In the genomic region with DNA sequence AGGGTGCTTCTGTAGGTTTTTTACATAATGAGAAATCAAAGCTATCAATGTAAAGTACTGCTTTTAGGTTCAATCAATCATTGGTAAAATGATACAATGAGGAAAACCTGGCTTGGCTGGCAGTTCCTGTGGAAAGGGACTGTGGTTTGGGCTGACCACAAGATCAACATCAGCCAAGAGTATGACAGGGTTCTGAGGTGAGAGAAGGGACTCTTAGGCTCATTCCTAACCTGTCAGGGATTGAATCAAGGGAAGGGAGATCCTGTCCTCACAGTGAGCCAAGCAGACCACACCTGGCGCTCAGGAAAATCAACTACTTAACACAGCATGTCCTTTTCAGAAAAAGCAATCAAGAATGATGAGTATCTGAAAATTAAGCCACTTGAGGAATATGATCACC, we compare ENCODE assay signal across 13 cellular contexts.
DNase-seq lines count a peak whose midpoint lies in the region; ATAC-seq lines count a peak whose summit lies in the region.
"Had no signal": no experiment of that assay in that cellular context is flagged by ENCODE, and none has a peak within 500 bp of the region (broad histone marks: within the 10 kb centered on the region; RNA-seq: fewer than 3 reads in every experiment).

No MANE protein-coding gene starts in this region.

- no peak overlapping the region for H3K27ac ChIP-seq in epithelial cell of prostate
- H3K27ac ChIP-seq: brain microvascular endothelial cell had no signal

- DNase-seq in ACHN (peak; percentile 47), HT-29 (ENCODE audit: low spot score) (peak; percentile 52), NCI-H524 (lab: John Stamatoyannopoulos, UW) (peak; percentile 50 to 88), epithelial cell of prostate (ENCODE audit: low read depth, low spot score) (peak; percentile 34), Kasumi-1 (lab: John Stamatoyannopoulos, UW) (no peak), NCI-H82 treated with DMSO at 0.1 percent for 48 hours (lab: John Stamatoyannopoulos, UW; ENCODE audit: unreplicated experiment) (no peak)
- no peak for DNase-seq in stimulated activated CD4-positive, alpha-beta T cell treated with anti-CD3 and anti-CD28 coated beads, Interleukin-1b, Interleukin-23, amount 100 ng/mL, for 48 hours
- DNase-seq: activated CD4-positive, CD25-positive, alpha-beta regulatory T cell treated with anti-CD3 and anti-CD28 coated beads, Interleukin-2, amount 50 U/mL, for 72 hours; brain microvascular endothelial cell; GDM1; NCI-H226; SHP77 had no signal

- in situ Hi-C loops in ACHN (cut with HindIII; ENCODE audit: low pct_ligation_motif_present, low pct_unique_long_range_greater_than_20kb, low sequenced_read_pairs): no loop called here

- no peak for ATAC-seq in HG03045 (IDR thresholded peaks at IDR 0.05; ENCODE audit: unreplicated experiment)

Comparison
In these comparisons a context has a peak if more than half of its experiments do, and no peak if none do; other contexts are left out.
1. DNase-seq: peak in ACHN (single experiment), HT-29 (single experiment), NCI-H524 (2 of 2) and epithelial cell of prostate (single experiment); none in Kasumi-1 (0 of 2), stimulated activated CD4-positive, alpha-beta T cell treated with anti-CD3 and anti-CD28 coated beads, Interleukin-1b, Interleukin-23, amount 100 ng/mL, for 48 hours (single experiment) and NCI-H82 treated with DMSO at 0.1 percent for 48 hours (single experiment).